27 cellular contexts compared by ENCODE assay signal in the genomic region with DNA sequence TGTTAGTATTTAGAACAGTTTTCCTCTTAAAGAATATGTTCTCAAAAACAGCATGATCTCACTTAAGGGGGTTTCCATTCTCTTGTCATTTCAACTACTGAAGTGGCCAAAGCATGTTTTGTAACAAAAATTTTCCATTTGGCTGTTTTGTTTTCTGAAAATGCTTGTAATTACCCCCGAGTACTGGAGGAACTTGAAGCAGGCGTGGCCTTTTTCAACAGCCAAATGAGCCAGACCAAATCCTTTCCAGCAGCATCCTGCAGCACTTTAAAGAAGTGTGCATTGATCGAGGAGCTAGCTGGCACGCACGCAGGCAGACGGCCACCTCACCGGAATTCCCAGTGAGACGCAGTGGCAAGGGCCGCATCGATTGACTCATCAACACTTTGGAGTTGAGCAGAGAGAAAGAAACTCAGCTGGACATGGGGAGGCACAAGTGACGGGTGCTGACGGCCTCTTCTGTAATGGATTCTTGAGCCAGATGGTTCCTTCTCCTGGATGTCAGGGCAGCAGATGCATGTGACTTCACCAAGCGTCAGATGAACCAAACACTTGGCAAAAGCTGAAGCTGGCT.
DNase-seq lines count a peak whose midpoint lies in the region; ATAC-seq and TF ChIP-seq lines count a peak whose summit lies in the region.
"Had no signal": no experiment of that assay in that cellular context is flagged by ENCODE, and none has a peak within 500 bp of the region (broad histone marks: within the 10 kb centered on the region; RNA-seq: fewer than 3 reads in every experiment).

No MANE protein-coding gene starts in this region.

- no peak overlapping the region for H3K27ac ChIP-seq in heart left ventricle
- H3K27ac ChIP-seq in psoas muscle: no peak overlapping the region
- H3K27ac ChIP-seq: HL-60, KMS-11, SJCRH30, upper lobe of right lung had no signal

- H3K4me3 ChIP-seq in heart left ventricle (no peak overlapping the region), psoas muscle (no peak overlapping the region)
- H3K4me3 ChIP-seq: Peyer's patch, SJCRH30, upper lobe of right lung had no signal

- TF ChIP-seq CTCF in heart left ventricle (IDR thresholded peaks at IDR 0.05) (no peak), psoas muscle (IDR thresholded peaks at IDR 0.05) (no peak)

- intact Hi-C loops in heart left ventricle (cut with DNase I): no loop called here
- intact Hi-C loops in psoas muscle (cut with DNase I): no loop called here

- no peaks in the 10 kb centered on the region for H3K36me3 ChIP-seq in heart left ventricle
- no peaks in the 10 kb centered on the region for H3K36me3 ChIP-seq in psoas muscle (ENCODE audit: insufficient read depth in 1 of 2, low read depth in 1 of 2)
- H3K36me3 ChIP-seq: Peyer's patch, SJCRH30, upper lobe of right lung had no signal

- H3K9me3 ChIP-seq in heart left ventricle: peaks cover 0 to 8% (median 0%) of the 10 kb centered on the region in 12 donors
- no peaks in the 10 kb centered on the region for H3K9me3 ChIP-seq in psoas muscle
- H3K9me3 ChIP-seq: Peyer's patch, SJCRH30, upper lobe of right lung had no signal

- H3K4me1 ChIP-seq in heart left ventricle (peaks cover 0 to 9% (median 0%) of the 10 kb centered on the region in 12 donors), psoas muscle (no peaks in the 10 kb centered on the region)
- H3K4me1 ChIP-seq: SJCRH30 had no signal

- H3K27me3 ChIP-seq in heart left ventricle (peaks cover 0 to 8% (median 0%) of the 10 kb centered on the region in 9 donors), psoas muscle (ENCODE audit: insufficient read depth in 3 of 3, low read length in 2 of 3) (peaks cover 0 to 3% (median 0%) of the 10 kb centered on the region in 3 donors)
- H3K27me3 ChIP-seq: Peyer's patch, upper lobe of right lung had no signal

- 54 to 67% (median 62%) methylated on average over 11 to 13 of the region's 13 CpGs for WGBS in heart left ventricle, 4 donors
- WGBS in psoas muscle, 3 donors: 28 to 37% (median 30%) methylated on average over 13 of the region's 13 CpGs

- DNase-seq in EL (peak; percentile 14), RPMI7951 (ENCODE audit: low read depth) (peak; percentile 44), heart left ventricle (peak in 2 of 5 donors; percentile 34 to 68), psoas muscle (peak; percentile 44 to 69), GM03348 (ENCODE audit: low spot score) (no peak), NCI-H526 treated with DMSO at 0.1 percent for 48 hours (lab: John Stamatoyannopoulos, UW) (no peak), left lobe of liver (ENCODE audit: low spot score) (no peak)
- DNase-seq: activated CD4-positive, alpha-beta T cell treated with anti-CD3 and anti-CD28 coated beads for 48 hours; activated T-cell treated with anti-CD3 and anti-CD28 coated beads for 4 hours; amygdala; DMS79 treated with DMSO at 0.1 percent for 48 hours; glutamatergic neuron; midbrain; natural killer cell; NCI-H1436; NCI-H2081 treated with DMSO at 0.1 percent for 48 hours; NCI-H774; Peyer's patch; SJCRH30; small intestine; stimulated activated naive B cell treated with anti-CD40 and anti-IgM and Interleukin-4, amounts not matched to agents 10 μg/mL and 1 μg/mL and 100 μg/mL, for 72 hours; SW 1271; T1000; upper lobe of right lung had no signal

- ATAC-seq in heart left ventricle (peak in 3 of 4 donors; percentile 20 to 51 (median 26)), psoas muscle (peak in 1 of 4 donors; percentile 32), GM18519 (IDR thresholded peaks at IDR 0.05; ENCODE audit: low FRiP score, unreplicated experiment) (no peak), left lobe of liver (no peak)
- ATAC-seq: natural killer cell; stimulated activated naive B cell treated with anti-CD40 and anti-IgM and Interleukin-4, amounts not matched to agents 10 μg/mL and 1 μg/mL and 100 μg/mL, for 72 hours; upper lobe of right lung had no signal

- no peak for TF ChIP-seq POLR2A in heart left ventricle (IDR thresholded peaks at IDR 0.05)

Comparison
In these comparisons a context has a peak if more than half of its experiments do, and no peak if none do; other contexts are left out.
1. DNase-seq: peak in EL (single experiment), RPMI7951 (single experiment) and psoas muscle (2 of 2); none in GM03348 (single experiment), NCI-H526 treated with DMSO at 0.1 percent for 48 hours (single experiment) and left lobe of liver (single experiment).
2. ATAC-seq: peak in heart left ventricle (3 of 4); none in GM18519 (single experiment) and left lobe of liver (single experiment).